ENCODE assay signal across 1 cellular context in genomic region chr15:66233487-66234415, GRCh38.
TF ChIP-seq lines count a peak whose summit lies in the region.

No MANE protein-coding gene starts in this region.

TF ChIP-seq in K562, 482 proteins besides CTCF, POLR2A, EP300 and RAD21 (continued from another document and continues in another):
- TF ChIP-seq ZBTB49 (CRISPR knock-in tag; IDR thresholded peaks at IDR 0.05; ENCODE audit: borderline replicate concordance) (no peak), ZNF695 (CRISPR knock-in tag; IDR thresholded peaks at IDR 0.05) (no peak), ZBTB43 (CRISPR knock-in tag; IDR thresholded peaks at IDR 0.05) (no peak), CHAMP1 (IDR thresholded peaks at IDR 0.05) (no peak), NKRF (IDR thresholded peaks at IDR 0.05; ENCODE audit: borderline replicate concordance) (no peak), PCBP2 (IDR thresholded peaks at IDR 0.05; ENCODE audit: low read depth, low read length, poor library complexity, severe bottlenecking) (no peak), ZNF586 (CRISPR knock-in tag; conservative IDR thresholded peaks at IDR 0.05) (no peak), ZNF253 (CRISPR knock-in tag; conservative IDR thresholded peaks at IDR 0.05) (no peak), KDM1A (IDR thresholded peaks at IDR 0.05) (no peak), ZNF449 (CRISPR knock-in tag; IDR thresholded peaks at IDR 0.05) (no peak), MEF2D (tag; conservative IDR thresholded peaks at IDR 0.05; ENCODE audit: low read depth) (peak; percentile 57; the same call in 1 of the 2 replicates), ZNF311 (CRISPR knock-in tag; IDR thresholded peaks at IDR 0.05) (no peak), SUPT5H (IDR thresholded peaks at IDR 0.05) (no peak), POLR2AphosphoS5 (IDR thresholded peaks at IDR 0.05; ENCODE audit: control insufficient read depth, insufficient read depth, low read depth, low read length) (no peak), GTF2B (IDR thresholded peaks at IDR 0.05; ENCODE audit: extremely low read depth, insufficient read length) (no peak), ZNF224 (CRISPR knock-in tag; IDR thresholded peaks at IDR 0.05) (no peak), NFXL1 (CRISPR knock-in tag; IDR thresholded peaks at IDR 0.05) (no peak), CC2D1A (IDR thresholded peaks at IDR 0.05) (no peak), ZNF764 (CRISPR knock-in tag; IDR thresholded peaks at IDR 0.05; ENCODE audit: low read depth) (no peak), ZBTB33 (CRISPR knock-in tag; IDR thresholded peaks at IDR 0.05) (no peak), NCOA1 (IDR thresholded peaks at IDR 0.05; ENCODE audit: low read depth) (no peak), ZNF384 (IDR thresholded peaks at IDR 0.05; ENCODE audit: low read depth, low read length) (no peak), RFX7 (CRISPR knock-in tag; IDR thresholded peaks at IDR 0.05) (no peak), HDAC3 (IDR thresholded peaks at IDR 0.05; ENCODE audit: borderline replicate concordance, partially characterized antibody) (no peak), ARID2 (IDR thresholded peaks at IDR 0.05) (no peak), ZSCAN32 (CRISPR knock-in tag; IDR thresholded peaks at IDR 0.05) (no peak), ZNF436 (CRISPR knock-in tag; IDR thresholded peaks at IDR 0.05) (no peak), ZNF589 (CRISPR knock-in tag; IDR thresholded peaks at IDR 0.05; ENCODE audit: low read depth) (peak; percentile 52; the same call in 1 of the 2 replicates), ZNF324 (CRISPR knock-in tag; IDR thresholded peaks at IDR 0.05) (no peak), MYNN (IDR thresholded peaks at IDR 0.05) (no peak), MYNN (CRISPR knock-in tag; IDR thresholded peaks at IDR 0.05) (no peak), PREB (CRISPR knock-in tag; IDR thresholded peaks at IDR 0.05) (no peak), ZNF12 (CRISPR knock-in tag; IDR thresholded peaks at IDR 0.05) (no peak), SP2 (IDR thresholded peaks at IDR 0.05; ENCODE audit: extremely low read depth, low read depth, low read length, poor library complexity, severe bottlenecking) (no peak), XRCC5 (IDR thresholded peaks at IDR 0.05; ENCODE audit: low read depth, low read length) (no peak), SRSF3 (IDR thresholded peaks at IDR 0.05; ENCODE audit: insufficient read depth, low read length) (no peak), MEF2A (IDR thresholded peaks at IDR 0.05; ENCODE audit: control insufficient read depth, low read depth, low read length) (no peak), ZC3H8 (IDR thresholded peaks at IDR 0.05) (no peak), HCFC1 (IDR thresholded peaks at IDR 0.05; ENCODE audit: low read depth, low read length) (no peak), SMAD3 (CRISPR knock-in tag; conservative IDR thresholded peaks at IDR 0.05) (no peak), ZNF3 (CRISPR knock-in tag; IDR thresholded peaks at IDR 0.05) (no peak), ZBTB2 (IDR thresholded peaks at IDR 0.05) (no peak), ZKSCAN3 (CRISPR knock-in tag; IDR thresholded peaks at IDR 0.05) (no peak), TFAP4 (CRISPR knock-in tag; IDR thresholded peaks at IDR 0.05; ENCODE audit: borderline replicate concordance) (no peak), EZH2 (IDR thresholded peaks at IDR 0.05; ENCODE audit: borderline replicate concordance, low read depth, low read length) (no peak), FIP1L1 (IDR thresholded peaks at IDR 0.05; ENCODE audit: low read depth, low read length, poor library complexity, severe bottlenecking) (no peak), CEBPZ (IDR thresholded peaks at IDR 0.05; ENCODE audit: borderline replicate concordance, low read depth, low read length) (no peak), EWSR1 (IDR thresholded peaks at IDR 0.05; ENCODE audit: borderline replicate concordance, low read depth, partially characterized antibody) (no peak)
